12 cellular contexts compared by ENCODE assay signal in genomic region chr2:47237375-47238357, GRCh38.
DNase-seq lines count a peak whose midpoint lies in the region; ATAC-seq and TF ChIP-seq lines count a peak whose summit lies in the region.
"Had no signal": no experiment of that assay in that cellular context is flagged by ENCODE, and none has a peak within 500 bp of the region (broad histone marks: within the 10 kb centered on the region; RNA-seq: fewer than 3 reads in every experiment).

No MANE protein-coding gene starts in this region.

- WGBS in heart right ventricle, 2 donors: 67 to 71% methylated on average over 12 of the region's 12 CpGs

- DNase-seq in HEK293T (ENCODE audit: extremely low spot score): peak; percentile 58
- DNase-seq in ascending aorta (ENCODE audit: low spot score in 2 of 2): peak in 1 of 2 donors; percentile 73
- DNase-seq in heart right ventricle: peak; percentile 59 to 63
- peak; percentile 77 for DNase-seq in sciatic nerve (ENCODE audit: low spot score)
- DNase-seq in SW480 (ENCODE audit: low spot score): no peak
- DNase-seq: activated naive CD4-positive, alpha-beta T cell; NCI-H1092 treated with DMSO at 0.1 percent for 48 hours; sigmoid colon had no signal

- peak overlapping the region; percentile 24 to 43 for H3K27ac ChIP-seq in ascending aorta
- H3K27ac ChIP-seq in heart right ventricle: no peak overlapping the region
- H3K27ac ChIP-seq: PC-9 had no signal

- peak in 1 of 3 experiments; percentile 7 for TF ChIP-seq CTCF in ascending aorta (IDR thresholded peaks at IDR 0.05)
- peak in 1 of 9 donors; percentile 13 for TF ChIP-seq CTCF in heart right ventricle (IDR thresholded peaks at IDR 0.05)

- intact Hi-C loops in ascending aorta (cut with DNase I) (no loop called here), heart right ventricle (cut with DNase I) (no loop called here), sciatic nerve (cut with DNase I) (no loop called here)

- POLR2A ChIA-PET in HEK293T (lab: Yijun Ruan, JAX): interaction anchor here (1.1 to 1.4 kb wide), 2 partner anchors 10 to 59 kb away, joined by 3 to 5 read pairs; no protein-coding TSS in a partner anchor

- H3K27me3 ChIP-seq in ascending aorta: no peaks in the 10 kb centered on the region
- no peaks in the 10 kb centered on the region for H3K27me3 ChIP-seq in heart right ventricle
- H3K27me3 ChIP-seq: sigmoid colon had no signal

- no peaks in the 10 kb centered on the region for H3K36me3 ChIP-seq in ascending aorta
- no peaks in the 10 kb centered on the region for H3K36me3 ChIP-seq in heart right ventricle
- H3K36me3 ChIP-seq: sigmoid colon had no signal

- H3K4me1 ChIP-seq in ascending aorta: peaks cover 4 to 11% of the 10 kb centered on the region in 2 donors
- H3K4me1 ChIP-seq in heart right ventricle: peaks cover 0 to 21% (median 0%) of the 10 kb centered on the region in 9 donors

- ATAC-seq in heart right ventricle (peak; percentile 64 to 92 (median 82)), sciatic nerve (peak; percentile 91), esophagus mucosa (no peak), GM21723 (IDR thresholded peaks at IDR 0.05; ENCODE audit: unreplicated experiment) (no peak), GM18502 (IDR thresholded peaks at IDR 0.05; ENCODE audit: poor library complexity, unreplicated experiment) (no peak)

- no peaks in the 10 kb centered on the region for H3K9me3 ChIP-seq in ascending aorta
- H3K9me3 ChIP-seq in heart right ventricle: no peaks in the 10 kb centered on the region
- H3K9me3 ChIP-seq: sigmoid colon had no signal

- CTCF ChIA-PET in HEK293T (lab: Yijun Ruan, JAX): no interaction called here

- H3K4me3 ChIP-seq in ascending aorta: no peak overlapping the region
- no peak overlapping the region for H3K4me3 ChIP-seq in heart right ventricle
- H3K4me3 ChIP-seq: PC-9, sigmoid colon had no signal

TF ChIP-seq in HEK293T, 16 proteins besides CTCF, POLR2A, EP300 and RAD21:
- peak; percentile 48; the same call in 1 of the 2 replicates for TF ChIP-seq L3MBTL2 (conservative IDR thresholded peaks at IDR 0.05)
- no peak for TF ChIP-seq BHLHE40 (IDR thresholded peaks at IDR 0.05; ENCODE audit: borderline replicate concordance)

Comparison
In these comparisons a context has a peak if more than half of its experiments do, and no peak if none do; other contexts are left out.
1. H3K27ac ChIP-seq: peak in ascending aorta (2 of 2); none in heart right ventricle (0 of 10).
2. ATAC-seq: peak in heart right ventricle (8 of 8) and sciatic nerve (single experiment); none in esophagus mucosa (single experiment), GM21723 (single experiment) and GM18502 (single experiment).